ENCODE assay signal across 16 cellular contexts in the genomic region with DNA sequence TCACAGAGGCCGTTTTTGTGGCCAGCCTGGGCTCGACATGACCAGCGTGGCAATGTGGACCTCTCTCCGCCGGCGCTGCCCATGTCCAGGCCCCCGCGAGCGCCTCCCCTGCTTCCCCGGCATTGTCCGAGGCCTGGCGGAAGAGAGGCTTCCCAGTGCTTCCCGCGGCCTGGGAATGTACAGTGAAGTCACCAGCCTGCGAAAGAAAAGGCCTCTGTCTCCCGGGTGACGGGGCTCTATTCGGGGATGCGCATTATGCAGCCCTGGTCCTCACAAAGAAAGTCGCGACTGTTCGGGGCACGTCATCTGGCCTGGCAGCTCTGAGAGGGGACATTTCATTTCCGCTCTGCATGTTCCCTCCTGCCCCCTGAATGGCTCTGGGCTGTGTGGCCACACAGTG.
A peak's percentile ranks its signal among the peaks of the same experiment; 100 is the strongest.
DNase-seq lines count a peak whose midpoint lies in the region; ATAC-seq and TF ChIP-seq lines count a peak whose summit lies in the region.
"Had no signal": no experiment of that assay in that cellular context is flagged by ENCODE, and none has a peak within 500 bp of the region (broad histone marks: within the 10 kb centered on the region; RNA-seq: fewer than 3 reads in every experiment).

No MANE protein-coding gene starts in this region.

- H3K27me3 ChIP-seq in Panc1 (ENCODE audit: control insufficient read depth, insufficient read depth, low read length) = peaks cover 4% of the 10 kb centered on the region; the same call in 1 of the 2 replicates
- H3K27me3 ChIP-seq: tibial nerve had no signal

- H3K4me1 ChIP-seq in Panc1 (ENCODE audit: control insufficient read depth, insufficient read depth, low read length) = no peaks in the 10 kb centered on the region
- H3K4me1 ChIP-seq: Caco-2, tibial nerve had no signal

- no peaks in the 10 kb centered on the region for H3K36me3 ChIP-seq in Panc1 (ENCODE audit: control insufficient read depth, insufficient read depth, low read length)
- H3K36me3 ChIP-seq: tibial nerve had no signal

- no peaks in the 10 kb centered on the region for H3K4me1 Mint-ChIP-seq in type B pancreatic cell (ENCODE audit: unreplicated experiment)

- H3K4me3 ChIP-seq in Panc1 (ENCODE audit: low read depth in 2 of 2, low read length in 2 of 2) = no peak overlapping the region
- H3K4me3 ChIP-seq: tibial nerve had no signal

- no peak for DNase-seq in Panc1 (ENCODE audit: low read depth, low spot score)
- DNase-seq in iPS-NIHi7 (ENCODE audit: extremely low spot score) = peak; percentile 33
- peak; percentile 94 for DNase-seq in putamen (ENCODE audit: low spot score)
- DNase-seq in type B pancreatic cell (ENCODE audit: extremely low spot score, unreplicated experiment) = no peak
- no peak for DNase-seq in effector CD4-positive, alpha-beta T cell
- DNase-seq in stimulated activated CD4-positive, alpha-beta T cell treated with anti-CD3 and anti-CD28 coated beads, Interleukin-12 subunit alpha, Interleukin-12 subunit beta, amount 100 ng/mL, for 4 hours = no peak
- DNase-seq: activated CD4-positive, alpha-beta T cell treated with anti-CD3 and anti-CD28 coated beads for 48 hours; Caco-2; GOT3; NCI-H2107; NCI-H526; SHP77 had no signal

- H3K27ac Mint-ChIP-seq in type B pancreatic cell = no peak overlapping the region
- H3K27ac Mint-ChIP-seq: stimulated activated effector memory CD8-positive, alpha-beta T cell treated with anti-CD3 and anti-CD28 coated beads, Interleukin-12 subunit alpha, Interleukin-12 subunit beta, amount 100 ng/mL, for 72 hours had no signal

- BruUV-seq in Panc1 (replicated peaks; lab: Mats Ljungman, UMichigan) = no TSS peak

- H3K9me3 ChIP-seq in Panc1 (ENCODE audit: control insufficient read depth, insufficient read depth, low read depth, low read length) = no peaks in the 10 kb centered on the region
- H3K9me3 ChIP-seq: Caco-2, tibial nerve had no signal

- CTCF ChIA-PET in Panc1 (lab: Charles Lee) = no interaction called here

- H3K27ac ChIP-seq in Panc1 (ENCODE audit: low read length) (no peak overlapping the region), cingulate gyrus (ENCODE audit: low read depth, low read length) (peak overlapping the region; percentile 58)

- no peaks in the 10 kb centered on the region for H3K27me3 Mint-ChIP-seq in type B pancreatic cell

- no peak for TF ChIP-seq CTCF in Panc1 (IDR thresholded peaks at IDR 0.05)
- no peak for TF ChIP-seq CTCF in type B pancreatic cell (conservative IDR thresholded peaks at IDR 0.05)

- intact Hi-C loops in Panc1 (cut with micrococcal nuclease; ENCODE audit: unreplicated experiment) = no loop called here

- POLR2A ChIA-PET in Panc1 (lab: Charles Lee) = no interaction called here

- H3K9me3 Mint-ChIP-seq in type B pancreatic cell = peaks cover 4% of the 10 kb centered on the region
- H3K9me3 Mint-ChIP-seq: stimulated activated effector memory CD8-positive, alpha-beta T cell treated with anti-CD3 and anti-CD28 coated beads, Interleukin-12 subunit alpha, Interleukin-12 subunit beta, amount 100 ng/mL, for 72 hours had no signal

- in situ Hi-C loops in Panc1 (cut with HindIII; ENCODE audit: low pct_unique_long_range_greater_than_20kb, low sequenced_read_pairs) = no loop called here

- H3K4me3 Mint-ChIP-seq in type B pancreatic cell = no peak overlapping the region
- H3K4me3 Mint-ChIP-seq: stimulated activated effector memory CD8-positive, alpha-beta T cell treated with anti-CD3 and anti-CD28 coated beads, Interleukin-12 subunit alpha, Interleukin-12 subunit beta, amount 100 ng/mL, for 72 hours had no signal

- no peaks in the 10 kb centered on the region for H3K36me3 Mint-ChIP-seq in type B pancreatic cell
- H3K36me3 Mint-ChIP-seq: stimulated activated effector memory CD8-positive, alpha-beta T cell treated with anti-CD3 and anti-CD28 coated beads, Interleukin-12 subunit alpha, Interleukin-12 subunit beta, amount 100 ng/mL, for 72 hours had no signal

- ATAC-seq in Panc1 = peak; percentile 12; the same call in 1 of the 2 replicates
- ATAC-seq in GM21717 (IDR thresholded peaks at IDR 0.05; ENCODE audit: unreplicated experiment) = no peak
- ATAC-seq: stimulated activated effector memory CD8-positive, alpha-beta T cell treated with anti-CD3 and anti-CD28 coated beads, Interleukin-12 subunit alpha, Interleukin-12 subunit beta, amount 100 ng/mL, for 72 hours had no signal

Comparison
In these comparisons a context has a peak if more than half of its experiments do, and no peak if none do; other contexts are left out.
1. DNase-seq: peak in iPS-NIHi7 (single experiment) and putamen (single experiment); none in Panc1 (single experiment), type B pancreatic cell (single experiment), effector CD4-positive, alpha-beta T cell (single experiment) and stimulated activated CD4-positive, alpha-beta T cell treated with anti-CD3 and anti-CD28 coated beads, Interleukin-12 subunit alpha, Interleukin-12 subunit beta, amount 100 ng/mL, for 4 hours (single experiment).